Comparison of ENCODE assay signal across 34 cellular contexts in genomic region chr7:15612205-15612604, GRCh38. TPM values are rescaled to one million over a fixed set of nuclear protein-coding genes. Genes with fewer than 3 reads are reported as not detected.
"Had no signal": no experiment of that assay in that cellular context is flagged by ENCODE, and none has a peak within 500 bp of the region (broad histone marks: within the 10 kb centered on the region; RNA-seq: fewer than 3 reads in every experiment).

No MANE protein-coding gene starts in this region.

- H3K4me2 ChIP-seq: smooth muscle cell had no signal

- H3K36me3 Mint-ChIP-seq: immature natural killer cell, natural killer cell had no signal

- H3K4me3 ChIP-seq: colonic mucosa, esophagus muscularis mucosa, gastroesophageal sphincter, heart right ventricle, lower lobe of right lung, prostate gland, right atrium auricular region, smooth muscle cell, suprapubic skin, transverse colon, vagina had no signal

- H3K27ac ChIP-seq: colonic mucosa, esophagus muscularis mucosa, foreskin keratinocyte, gastroesophageal sphincter, heart right ventricle, lower lobe of right lung, parathyroid adenoma, prostate gland, right atrium auricular region, suprapubic skin, transverse colon, vagina had no signal

- H2AFZ ChIP-seq: parathyroid adenoma had no signal

- H3K27me3 ChIP-seq: colonic mucosa, esophagus muscularis mucosa, foreskin keratinocyte, gastroesophageal sphincter, heart right ventricle, right atrium auricular region, suprapubic skin, transverse colon, vagina had no signal

- H3K9me3 ChIP-seq: colonic mucosa, esophagus muscularis mucosa, gastroesophageal sphincter, lower lobe of right lung, prostate gland, right atrium auricular region, suprapubic skin, transverse colon, vagina had no signal

- H3K79me2 ChIP-seq: parathyroid adenoma had no signal

- H3K36me3 ChIP-seq: colonic mucosa, esophagus muscularis mucosa, gastroesophageal sphincter, lower lobe of right lung, prostate gland, right atrium auricular region, suprapubic skin, transverse colon, vagina had no signal

- DNase-seq: colonic mucosa; effector CD8-positive, alpha-beta T cell; endodermal cell; foreskin keratinocyte; heart right ventricle; hippocampal formation; immature natural killer cell; islet precursor cell; kidney glomerular epithelial cell; left colon; left ventricle myocardium superior; lower lobe of right lung; natural killer cell; stimulated activated CD4-positive, alpha-beta T cell treated with anti-CD3 and anti-CD28 coated beads, Interleukin-12 subunit alpha, Interleukin-12 subunit beta, amount 100 ng/mL, for 4 hours; stimulated activated CD4-positive, alpha-beta T cell treated with anti-CD3 and anti-CD28 coated beads, Interleukin-1b, Interleukin-23, amount 100 ng/mL, for 48 hours; stimulated activated CD4-positive, alpha-beta T cell treated with anti-CD3 and anti-CD28 coated beads, Interleukin-4, amount 100 ng/mL, for 1 hour; stimulated activated CD8-positive, alpha-beta memory T cell treated with anti-CD3 and anti-CD28 coated beads, Interleukin-4, amount 100 ng/mL, for 48 hours; stimulated activated naive CD4-positive, alpha-beta T cell; stimulated activated naive CD8-positive, alpha-beta T cell treated with anti-CD3 and anti-CD28 coated beads, Interleukin-15, amount 100 ng/mL, for 72 hours; transverse colon had no signal

- H3K4me1 Mint-ChIP-seq: immature natural killer cell; natural killer cell; stimulated activated naive CD8-positive, alpha-beta T cell treated with anti-CD3 and anti-CD28 coated beads, Interleukin-15, amount 100 ng/mL, for 72 hours had no signal

- H3K27me3 Mint-ChIP-seq: dendritic cell treated with granulocyte-macrophage colony-stimulating factor and Interleukin-4, amounts not matched to agents 40 ng/mL and 50 ng/mL, for 4 days; stimulated activated naive CD8-positive, alpha-beta T cell treated with anti-CD3 and anti-CD28 coated beads, Interleukin-15, amount 100 ng/mL, for 72 hours had no signal

- H3K9me3 Mint-ChIP-seq: endodermal cell; stimulated activated naive CD8-positive, alpha-beta T cell treated with anti-CD3 and anti-CD28 coated beads, Interleukin-15, amount 100 ng/mL, for 72 hours had no signal

- H3K4me3 Mint-ChIP-seq: dendritic cell treated with granulocyte-macrophage colony-stimulating factor and Interleukin-4, amounts not matched to agents 40 ng/mL and 50 ng/mL, for 4 days; endodermal cell; immature natural killer cell; natural killer cell; stimulated activated naive CD8-positive, alpha-beta T cell treated with anti-CD3 and anti-CD28 coated beads, Interleukin-15, amount 100 ng/mL, for 72 hours had no signal

- ATAC-seq: foreskin keratinocyte; gastroesophageal sphincter; heart right ventricle; left colon; left ventricle myocardium superior; lower lobe of right lung; natural killer cell; sciatic nerve; stimulated activated naive CD8-positive, alpha-beta T cell treated with anti-CD3 and anti-CD28 coated beads, Interleukin-15, amount 100 ng/mL, for 72 hours had no signal

- H3K27ac Mint-ChIP-seq: dendritic cell treated with granulocyte-macrophage colony-stimulating factor and Interleukin-4, amounts not matched to agents 40 ng/mL and 50 ng/mL, for 4 days; endodermal cell; immature natural killer cell; natural killer cell had no signal

- H3K4me1 ChIP-seq: colonic mucosa, foreskin keratinocyte, gastroesophageal sphincter, heart right ventricle, lower lobe of right lung, parathyroid adenoma, prostate gland, right atrium auricular region, suprapubic skin, transverse colon, vagina had no signal

RNA-seq across cellular contexts. Expression of gene AGMO, which starts 50.4 kb away (rescaled TPM):
- total RNA-seq: epithelial cell of proximal tubule, fibroblast of lung, foreskin keratinocyte, lower lobe of right lung, mononuclear cell, natural killer cell had no signal
- polyA plus RNA-seq: immature natural killer cell, neural cell had no signal
